In genomic region chr5:14225173-14225834, GRCh38 we compare ENCODE assay signal across 20 cellular contexts.
A peak's percentile ranks its signal among the peaks of the same experiment; 100 is the strongest.
DNase-seq lines count a peak whose midpoint lies in the region; ATAC-seq and TF ChIP-seq lines count a peak whose summit lies in the region.
"Had no signal": no experiment of that assay in that cellular context is flagged by ENCODE, and none has a peak within 500 bp of the region (broad histone marks: within the 10 kb centered on the region; RNA-seq: fewer than 3 reads in every experiment).

No MANE protein-coding gene starts in this region.

- H3K27me3 ChIP-seq in BLaER1, result no peaks in the 10 kb centered on the region
- peaks cover 8% of the 10 kb centered on the region for H3K27me3 ChIP-seq in WERI-Rb-1 (ENCODE audit: insufficient read depth, low read depth, severe bottlenecking)
- no peaks in the 10 kb centered on the region for H3K27me3 ChIP-seq in psoas muscle (ENCODE audit: insufficient read depth in 3 of 3, low read length in 2 of 3)
- H3K27me3 ChIP-seq: hepatocyte, transverse colon had no signal

- H3K27ac Mint-ChIP-seq in activated B cell treated with CpG ODN at 0.5 μM for 24 hours, result no peak overlapping the region
- H3K27ac Mint-ChIP-seq: activated CD4-positive, alpha-beta T cell treated with anti-CD3 and anti-CD28 coated beads, Interleukin-2, amount 10 ng/mL, durations not matched to agents 7 days and 5 days; CD4-positive, CD25-positive, alpha-beta regulatory T cell had no signal

- H3K9me3 ChIP-seq in BLaER1 (no peaks in the 10 kb centered on the region; the same call in none of the 2 replicates), WERI-Rb-1 (ENCODE audit: severe bottlenecking) (no peaks in the 10 kb centered on the region), psoas muscle (no peaks in the 10 kb centered on the region)
- H3K9me3 ChIP-seq: transverse colon had no signal

- H3K9me3 Mint-ChIP-seq in activated B cell treated with CpG ODN at 0.5 μM for 24 hours, result no peaks in the 10 kb centered on the region
- H3K9me3 Mint-ChIP-seq: activated CD4-positive, alpha-beta T cell treated with anti-CD3 and anti-CD28 coated beads, Interleukin-2, amount 10 ng/mL, durations not matched to agents 7 days and 5 days had no signal

- H3K27me3 Mint-ChIP-seq in activated B cell treated with CpG ODN at 0.5 μM for 24 hours, result no peaks in the 10 kb centered on the region

- H3K9ac ChIP-seq in BLaER1, result no peak overlapping the region

- peaks cover 15% of the 10 kb centered on the region for H3K36me3 ChIP-seq in BLaER1
- no peaks in the 10 kb centered on the region for H3K36me3 ChIP-seq in WERI-Rb-1
- H3K36me3 ChIP-seq in psoas muscle (ENCODE audit: insufficient read depth in 1 of 2, low read depth in 1 of 2), result no peaks in the 10 kb centered on the region
- H3K36me3 ChIP-seq: transverse colon had no signal

- peak; percentile 43 for ATAC-seq in GM21529 (IDR thresholded peaks at IDR 0.05; ENCODE audit: unreplicated experiment)
- peak; percentile 43 for ATAC-seq in HG03039 (IDR thresholded peaks at IDR 0.05; ENCODE audit: unreplicated experiment)
- ATAC-seq in activated B cell treated with CpG ODN at 0.5 μM for 24 hours (ENCODE audit: low read depth), result peak; percentile 52
- ATAC-seq in psoas muscle, result no peak
- ATAC-seq: left cardiac atrium had no signal

- DNase-seq in activated B cell treated with CpG ODN at 0.5 μM for 24 hours (no peak), anterior cingulate cortex (lab: John Stamatoyannopoulos, UW) (no peak), WERI-Rb-1 (no peak), psoas muscle (no peak)
- DNase-seq in stimulated activated CD4-positive, alpha-beta T cell treated with anti-CD3 and anti-CD28 coated beads, Interleukin-15, amount 100 ng/mL, for 24 hours, result no peak
- DNase-seq: activated CD4-positive, alpha-beta T cell treated with anti-CD3 and anti-CD28 coated beads, Interleukin-2, amount 10 ng/mL, durations not matched to agents 7 days and 5 days; CD4-positive, CD25-positive, alpha-beta regulatory T cell; central memory CD4-positive, alpha-beta T cell; DMS79; effector CD8-positive, alpha-beta T cell; Karpas-422; left cardiac atrium; NCI-H1417 treated with DMSO at 0.1 percent for 48 hours; NCI-H2227 treated with DMSO at 0.1 percent for 48 hours; T-helper 9 cell; transverse colon had no signal

- CTCF ChIA-PET in activated B cell treated with CpG ODN at 0.5 μM for 24 hours (lab: Charles Lee), result interaction anchor here (0.8 kb wide), 1 partner anchor 40 kb away, joined by 3 read pairs; no protein-coding TSS in a partner anchor

- H3K4me3 ChIP-seq in BLaER1, result no peak overlapping the region
- no peak overlapping the region for H3K4me3 ChIP-seq in WERI-Rb-1 (ENCODE audit: low read depth, low read length)
- no peak overlapping the region for H3K4me3 ChIP-seq in psoas muscle
- H3K4me3 ChIP-seq: hepatocyte, transverse colon had no signal

- H4K20me1 ChIP-seq in BLaER1, result peaks cover 99% of the 10 kb centered on the region

- H3K4me1 Mint-ChIP-seq in activated B cell treated with CpG ODN at 0.5 μM for 24 hours, result peaks cover 89% of the 10 kb centered on the region

- peak overlapping the region; percentile 4 for H3K4me3 Mint-ChIP-seq in activated B cell treated with CpG ODN at 0.5 μM for 24 hours
- H3K4me3 Mint-ChIP-seq: activated CD4-positive, alpha-beta T cell treated with anti-CD3 and anti-CD28 coated beads, Interleukin-2, amount 10 ng/mL, durations not matched to agents 7 days and 5 days; CD4-positive, CD25-positive, alpha-beta regulatory T cell had no signal

- POLR2A ChIA-PET in activated B cell treated with CpG ODN at 0.5 μM for 24 hours (lab: Charles Lee), result interaction anchor here (1.6 kb wide), 1 partner anchor 16 kb away, joined by 5 read pairs; no protein-coding TSS in a partner anchor

- peak overlapping the region; percentile 51 for H3K4me2 ChIP-seq in BLaER1
- H3K4me2 ChIP-seq: hepatocyte had no signal

- WGBS in psoas muscle, 3 donors, result 84 to 87% (median 87%) methylated on average over 3 of the region's 3 CpGs

- peaks cover 17% of the 10 kb centered on the region for H3K36me3 Mint-ChIP-seq in activated B cell treated with CpG ODN at 0.5 μM for 24 hours (ENCODE audit: low read depth)
- H3K36me3 Mint-ChIP-seq: CD4-positive, CD25-positive, alpha-beta regulatory T cell had no signal

- intact Hi-C loops in activated B cell treated with CpG ODN at 0.5 μM for 24 hours (cut with micrococcal nuclease) (loop anchor here (1.0 kb wide), 1 partner anchor 12 kb away; no protein-coding TSS in a partner anchor), psoas muscle (cut with DNase I) (no loop called here)

- TF ChIP-seq CTCF in activated B cell treated with CpG ODN at 0.5 μM for 24 hours (IDR thresholded peaks at IDR 0.05) (no peak), WERI-Rb-1 (IDR thresholded peaks at IDR 0.05; ENCODE audit: low read depth, low read length) (no peak), psoas muscle (IDR thresholded peaks at IDR 0.05) (no peak)

- peak overlapping the region; percentile 45; the same call in 1 of the 2 replicates for H3K27ac ChIP-seq in BLaER1
- no peak overlapping the region for H3K27ac ChIP-seq in WERI-Rb-1
- no peak overlapping the region for H3K27ac ChIP-seq in psoas muscle
- H3K27ac ChIP-seq: hepatocyte, transverse colon had no signal

- H3K4me1 ChIP-seq in BLaER1 (peaks cover 72% of the 10 kb centered on the region), psoas muscle (peaks cover 79% of the 10 kb centered on the region)

Comparison
In these comparisons a context has a peak if more than half of its experiments do, and no peak if none do; other contexts are left out.
1. ATAC-seq: peak in GM21529 (single experiment), HG03039 (single experiment) and activated B cell treated with CpG ODN at 0.5 μM for 24 hours (single experiment); none in psoas muscle (0 of 4).